ENCODE assay signal across 19 cellular contexts in genomic region chr4:38566811-38567398, GRCh38.
"Had no signal": no experiment of that assay in that cellular context is flagged by ENCODE, and none has a peak within 500 bp of the region (broad histone marks: within the 10 kb centered on the region; RNA-seq: fewer than 3 reads in every experiment).

No MANE protein-coding gene starts in this region.

- H3K36me3 ChIP-seq: ascending aorta, cardiac muscle cell, left ventricle myocardium inferior, neutrophil, ovary, prostate gland, stomach, suprapubic skin, tibial nerve had no signal

- H3K9me3 ChIP-seq: ascending aorta, neutrophil, ovary, prostate gland, stomach, suprapubic skin, tibial nerve had no signal

- H3K4me3 ChIP-seq: ascending aorta, cardiac muscle cell, left ventricle myocardium inferior, ovary, prostate gland, skin epidermis, stomach, suprapubic skin, tibial nerve had no signal

- H3K27ac ChIP-seq: ascending aorta, cardiac muscle cell, left ventricle myocardium inferior, neutrophil, ovary, stomach, suprapubic skin had no signal

- DNase-seq: activated CD4-positive, alpha-beta T cell treated with anti-CD3 and anti-CD28 coated beads for 1 hour; activated CD8-positive, alpha-beta memory T cell treated with anti-CD3 and anti-CD28 coated beads for 24 hours; activated CD8-positive, alpha-beta memory T cell treated with anti-CD3 and anti-CD28 coated beads, Interleukin-2, amount 50 U/mL, for 4 hours; activated T-cell treated with anti-CD3 and anti-CD28 coated beads, Interleukin-2, amount 50 U/mL, for 24 hours; cortex of kidney; endodermal cell; foreskin fibroblast; hippocampal formation; left ventricle myocardium inferior; ovary; stimulated activated CD4-positive, alpha-beta T cell treated with anti-CD3 and anti-CD28 coated beads, Interleukin-1b, Interleukin-23, amount 100 ng/mL, for 48 hours; stomach had no signal

- H3K27me3 ChIP-seq: ascending aorta, cardiac muscle cell, neutrophil, ovary, stomach, suprapubic skin, tibial nerve had no signal
